In the genomic region with DNA sequence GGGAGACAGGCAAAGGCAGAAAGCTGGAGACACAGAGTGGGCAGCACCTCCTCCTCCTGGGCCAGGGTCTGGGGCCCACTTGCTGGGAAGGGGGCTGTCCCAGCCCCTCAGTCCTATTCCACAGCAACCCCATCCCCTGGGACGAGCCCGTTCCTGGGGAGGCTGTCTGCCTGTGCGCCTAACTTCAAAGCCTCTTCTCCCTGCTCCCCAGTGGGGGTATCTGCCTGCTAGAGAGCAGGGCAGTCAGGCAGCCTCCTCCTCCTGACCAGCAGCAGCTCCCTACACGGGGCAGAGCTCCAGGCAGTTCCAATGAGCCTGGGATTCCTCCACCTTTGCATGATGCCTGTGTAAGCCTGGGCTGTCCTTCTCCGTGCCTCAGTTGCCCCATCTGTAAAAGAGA, we compare ENCODE assay signal across 28 cellular contexts. TPM values are rescaled to one million over a fixed set of nuclear protein-coding genes. Genes with fewer than 3 reads are reported as not detected.
DNase-seq lines count a peak whose midpoint lies in the region; ATAC-seq, FAIRE-seq and TF ChIP-seq lines count a peak whose summit lies in the region.
"Had no signal": no experiment of that assay in that cellular context is flagged by ENCODE, and none has a peak within 500 bp of the region (broad histone marks: within the 10 kb centered on the region; RNA-seq: fewer than 3 reads in every experiment).

No MANE protein-coding gene starts in this region.

- H3K9ac ChIP-seq in K562 (ENCODE audit: insufficient read depth in 1 of 2, low read depth in 2 of 2, low read length in 2 of 2) (no peak overlapping the region), kidney (ENCODE audit: low read length in 2 of 2) (peak overlapping the region; percentile 95 to 96), smooth muscle cell (ENCODE audit: low read depth) (no peak overlapping the region)

- H3K4me1 ChIP-seq in cardiac muscle cell (ENCODE audit: low read depth) (peaks cover 39% of the 10 kb centered on the region), right atrium auricular region (peaks cover 0 to 26% of the 10 kb centered on the region in 2 donors), K562 (replicated peaks in 1 of 2; ENCODE audit: control insufficient read depth in 2 of 2, insufficient read depth in 2 of 2, low read length in 2 of 2) (peaks cover 0 to 30% of the 10 kb centered on the region in 2 experiments; a peak in 3 of 5 replicates), kidney (ENCODE audit: control insufficient read depth in 1 of 2, insufficient read depth in 1 of 2, low read depth in 1 of 2, low read length in 2 of 2) (peaks cover 15 to 35% of the 10 kb centered on the region in 2 donors), smooth muscle cell (ENCODE audit: low read depth) (peaks cover under 1% of the 10 kb centered on the region)

- TF ChIP-seq CTCF in cardiac muscle cell (IDR thresholded peaks at IDR 0.05; ENCODE audit: low read depth, low read length): no peak
- TF ChIP-seq CTCF in right atrium auricular region (IDR thresholded peaks at IDR 0.05): no peak
- no peak for TF ChIP-seq CTCF in K562 (IDR thresholded peaks at IDR 0.05 in 2 of 3, conservative IDR thresholded peaks at IDR 0.05 in 1 of 3; ENCODE audit: insufficient read depth in 2 of 3, low read depth in 1 of 3, low read length in 3 of 3)
- TF ChIP-seq CTCF in kidney (IDR thresholded peaks at IDR 0.05; ENCODE audit: borderline replicate concordance, extremely low read depth, insufficient read depth): no peak
- no peak for TF ChIP-seq CTCF in smooth muscle cell (IDR thresholded peaks at IDR 0.05; ENCODE audit: borderline replicate concordance, insufficient read depth, poor library complexity, severe bottlenecking)

- ATAC-seq in K562 (no peak), HG03139 (IDR thresholded peaks at IDR 0.05; ENCODE audit: unreplicated experiment) (no peak), GM21367 (IDR thresholded peaks at IDR 0.05; ENCODE audit: unreplicated experiment) (no peak)
- ATAC-seq: activated naive CD4-positive, alpha-beta T cell treated with anti-CD3 and anti-CD28 coated beads, Interleukin-2, amount 50 U/mL, for 72 hours; HCT116; stimulated activated memory B cell treated with anti-CD40 and anti-IgM and Interleukin-4, amounts not matched to agents 10 μg/mL and 1 μg/mL and 100 μg/mL, for 72 hours had no signal

- no peak overlapping the region for H3K4me2 ChIP-seq in K562 (ENCODE audit: insufficient read depth, low read length)
- peak overlapping the region; percentile 90 for H3K4me2 ChIP-seq in smooth muscle cell

- no peak for TF ChIP-seq POLR2A in K562 (conservative IDR thresholded peaks at IDR 0.05)

- no peak for TF ChIP-seq EP300 in K562 (IDR thresholded peaks at IDR 0.05; ENCODE audit: low read length)

- H3K27me3 ChIP-seq in cardiac muscle cell (no peaks in the 10 kb centered on the region), right atrium auricular region (peaks cover 0 to 16% of the 10 kb centered on the region in 2 donors), K562 (ENCODE audit: control insufficient read depth in 2 of 2, insufficient read depth in 2 of 2, low read length in 2 of 2) (peaks cover 46 to 78% of the 10 kb centered on the region in 2 experiments), smooth muscle cell (ENCODE audit: low read depth) (no peaks in the 10 kb centered on the region)
- H3K27me3 ChIP-seq: uterus had no signal

- TF ChIP-seq RAD21 in K562 (CRISPR knock-in tag; conservative IDR thresholded peaks at IDR 0.05 in 1 of 2, IDR thresholded peaks at IDR 0.05 in 1 of 2): no peak

- DNase-seq in cardiac muscle cell (ENCODE audit: low read depth in 1 of 2, low spot score in 1 of 2) (no peak), right atrium auricular region (ENCODE audit: low spot score) (no peak), K562 (ENCODE audit: extremely low read depth in 1 of 4, low spot score in 3 of 4) (no peak), kidney (no peak), smooth muscle cell (lab: John Stamatoyannopoulos, UW; ENCODE audit: unreplicated experiment) (no peak)
- DNase-seq in stimulated activated CD8-positive, alpha-beta memory T cell treated with anti-CD3 and anti-CD28 coated beads, Interleukin-4, amount 100 ng/mL, for 48 hours: no peak
- DNase-seq: activated B cell treated with CpG ODN at 0.5 μM for 24 hours; activated CD4-positive, alpha-beta T cell treated with anti-CD3 and anti-CD28 coated beads, Interleukin-2, amount 50 U/mL, for 4 hours; AML-193; DMS79 treated with DMSO at 0.1 percent for 48 hours; effector CD8-positive, alpha-beta T cell; foreskin melanocyte; IMR-90; NCI-H1105; NCI-H2029 treated with DMSO at 0.1 percent for 48 hours; occipital lobe; small intestine; T1000; uterus had no signal

- no peaks in the 10 kb centered on the region for H3K79me2 ChIP-seq in K562 (ENCODE audit: control insufficient read depth, insufficient read depth, low read length)
- peaks cover 37% of the 10 kb centered on the region for H3K79me2 ChIP-seq in smooth muscle cell (ENCODE audit: low read depth)

- intact Hi-C loops in K562 (cut with micrococcal nuclease) (no loop called here), kidney (cut with DNase I) (no loop called here)

- FAIRE-seq in K562 (lab: Jason Lieb, UNC): no peak
- no peak for FAIRE-seq in kidney (lab: Jason Lieb, UNC)
- FAIRE-seq: A204.1, astrocyte, small intestine had no signal

- CTCF ChIA-PET in K562 (lab: Yijun Ruan, JAX; ENCODE audit: low intra/inter-chr PET ratio): no interaction called here

- no peaks in the 10 kb centered on the region for H3K9me1 ChIP-seq in K562 (ENCODE audit: control insufficient read depth, insufficient read depth, low read length)

- no peaks in the 10 kb centered on the region for H3F3A ChIP-seq in smooth muscle cell (ENCODE audit: low read depth)

- WGBS in K562 (ENCODE audit: insufficient coverage, low coverage, missing lambda C conversion rate): 0% methylated on average over 5 of the region's 5 CpGs
- WGBS in smooth muscle cell (ENCODE audit: low lambda C conversion rate): 23% methylated on average over 5 of the region's 5 CpGs

- H2AFZ ChIP-seq in K562 (ENCODE audit: low read depth, low read length) (no peak overlapping the region), smooth muscle cell (ENCODE audit: low read depth) (no peak overlapping the region)

- H3K36me3 ChIP-seq in cardiac muscle cell: no peaks in the 10 kb centered on the region
- no peaks in the 10 kb centered on the region for H3K36me3 ChIP-seq in right atrium auricular region
- H3K36me3 ChIP-seq in K562 (ENCODE audit: control insufficient read depth, insufficient read depth, low read length): no peaks in the 10 kb centered on the region
- no peaks in the 10 kb centered on the region for H3K36me3 ChIP-seq in kidney (ENCODE audit: control insufficient read depth in 1 of 2, insufficient read depth in 2 of 2, low read length in 2 of 2)
- H3K36me3 ChIP-seq in smooth muscle cell (ENCODE audit: low read depth): no peaks in the 10 kb centered on the region
- H3K36me3 ChIP-seq: esophagus muscularis mucosa, uterus had no signal

- BruUV-seq in K562 (replicated peaks; lab: Mats Ljungman, UMichigan): no TSS peak

- H3K9me3 ChIP-seq in cardiac muscle cell (ENCODE audit: low read depth) (no peaks in the 10 kb centered on the region), right atrium auricular region (no peaks in the 10 kb centered on the region), K562 (replicated peaks; ENCODE audit: control insufficient read depth, insufficient read depth, low read depth, low read length) (no peaks in the 10 kb centered on the region), kidney (ENCODE audit: control insufficient read depth in 1 of 2, low read length in 2 of 2) (no peaks in the 10 kb centered on the region), smooth muscle cell (replicated peaks; ENCODE audit: low read depth) (no peaks in the 10 kb centered on the region)
- H3K9me3 ChIP-seq: esophagus muscularis mucosa, uterus had no signal

- POLR2A ChIA-PET in K562 (lab: Yijun Ruan, JAX): interaction anchor here (0.5 to 0.6 kb wide), 2 partner anchors 69 to 1009 kb away, joined by 3 to 4 read pairs; no protein-coding TSS in a partner anchor

- in situ Hi-C loops in K562 (cut with MboI): no loop called here

- H3K4me3 ChIP-seq in cardiac muscle cell (peak overlapping the region; percentile 51), right atrium auricular region (peak overlapping the region in 1 of 2 donors; percentile 63), K562 (no peak overlapping the region), kidney (ENCODE audit: low read length in 2 of 2) (peak overlapping the region; percentile 86 to 87), smooth muscle cell (peak overlapping the region; percentile 67)

- H3K27ac ChIP-seq in cardiac muscle cell (no peak overlapping the region), right atrium auricular region (no peak overlapping the region), K562 (ENCODE audit: extremely low read depth, low read depth, low read length) (no peak overlapping the region), kidney (ENCODE audit: low read depth in 2 of 2, low read length in 2 of 2) (peak overlapping the region; percentile 90 to 94), smooth muscle cell (ENCODE audit: low read depth) (no peak overlapping the region)

- peaks cover 20% of the 10 kb centered on the region for H4K20me1 ChIP-seq in K562 (replicated peaks; ENCODE audit: control insufficient read depth, insufficient read depth, low read length)
- H4K20me1 ChIP-seq in smooth muscle cell (ENCODE audit: low read depth): peaks cover 46% of the 10 kb centered on the region

RNA-seq across cellular contexts. Expression of gene PTH1R, which starts 6.9 kb away (rescaled TPM):
- total RNA-seq in cardiac muscle cell: 101 and 121 TPM in 2 replicates
- 112 and 164 TPM in 2 replicates for polyA plus RNA-seq in cardiac muscle cell
- 10 to 100 TPM in 1 of 2 donors, 1 to 10 TPM in 1; 7.2 to 10.1 TPM for total RNA-seq in right atrium auricular region
- not detected in 2 replicates for total RNA-seq in K562 (2011; cell fraction: chromatin; rRNA removed; ENCODE audit: low replicate concordance)
- total RNA-seq in K562 (2011; cell fraction: nucleolus; rRNA removed): not detected in 2 replicates
- not detected in 2 replicates for total RNA-seq in K562 (2011; cell fraction: nucleoplasm; rRNA removed)
- total RNA-seq in K562 (2014; rRNA removed): not detected in 2 replicates
- total RNA-seq in K562 (2014; rRNA removed; fragmentation: Illumina TruSeq; extraction: Trizol): not detected in 2 replicates
- total RNA-seq in K562 (2015; rRNA removed; fragmentation: Illumina TruSeq; extraction: Trizol): not detected in 2 replicates
- total RNA-seq in K562 (2021): not detected in 2 replicates
- not detected in 2 replicates for polyA plus RNA-seq in K562 (2011; rRNA removed)
- polyA plus RNA-seq in K562 (2011; cell fraction: cytosol; rRNA removed): not detected in 2 replicates
- polyA plus RNA-seq in K562 (2011; cell fraction: nucleus; rRNA removed): not detected in 2 replicates
- not detected in 2 replicates for polyA plus RNA-seq in K562 (2012)
- polyA plus RNA-seq in K562 (2014; fragmentation: Illumina TruSeq; extraction: Trizol): not detected in 2 replicates
- not detected for polyA plus RNA-seq in K562 (2014; fragmentation: Nextera tagmentation; extraction: Ambion mirVana)
- polyA plus RNA-seq in K562 (2014; rRNA removed): not detected in 2 replicates
- not detected in 2 replicates for polyA minus RNA-seq in K562 (2011; rRNA and poly(A)+ RNA removed)
- not detected in 2 replicates for polyA minus RNA-seq in K562 (2011; cell fraction: cytosol; rRNA and poly(A)+ RNA removed)
- not detected in 2 replicates for polyA minus RNA-seq in K562 (2011; cell fraction: nucleus; rRNA and poly(A)+ RNA removed)
- total RNA-seq in kidney: 286 TPM
- 1,885 TPM for polyA plus RNA-seq in kidney (ENCODE audit: insufficient read depth, low read depth, low replicate concordance)
- 15.4 and 17.7 TPM in 2 replicates for total RNA-seq in smooth muscle cell
- 39.2 and 50.6 TPM in 2 replicates for polyA plus RNA-seq in smooth muscle cell
- total RNA-seq: activated B cell treated with CpG ODN at 0.5 μM for 24 hours; activated naive CD4-positive, alpha-beta T cell treated with anti-CD3 and anti-CD28 coated beads, Interleukin-2, amount 50 U/mL, for 72 hours; OCI-LY7 had no signal

RNA-seq across cellular contexts. Expression of gene MYL3, which starts 21.2 kb away (rescaled TPM):
- total RNA-seq in cardiac muscle cell (2,390 and 3,091 TPM in 2 replicates), right atrium auricular region (100 to 1,000 TPM; 208 to 223 TPM), K562 (2014; rRNA removed) (0.14 TPM in 1 of 2 replicates, not detected in the other), K562 (2014; rRNA removed; fragmentation: Illumina TruSeq; extraction: Trizol) (not detected in 2 replicates), K562 (2015; rRNA removed; fragmentation: Illumina TruSeq; extraction: Trizol) (not detected in 2 replicates), K562 (2021) (not detected in 2 replicates), kidney (41.3 TPM), smooth muscle cell (8.4 and 13.8 TPM in 2 replicates)
- polyA plus RNA-seq in cardiac muscle cell (2,590 and 3,027 TPM in 2 replicates), K562 (2011; rRNA removed) (not detected in 2 replicates), K562 (2014; fragmentation: Illumina TruSeq; extraction: Trizol) (not detected in 2 replicates), K562 (2014; fragmentation: Nextera tagmentation; extraction: Ambion mirVana) (under 1 TPM in 1 of 2 experiments, not detected in 1; 0.45 TPM), K562 (2014; rRNA removed) (not detected in 2 replicates), kidney (ENCODE audit: insufficient read depth, low read depth, low replicate concordance) (81.9 TPM), smooth muscle cell (14.4 and 25.6 TPM in 2 replicates)
- not detected in 2 replicates for total RNA-seq in K562 (2011; cell fraction: chromatin; rRNA removed; ENCODE audit: low replicate concordance)
- not detected in 2 replicates for total RNA-seq in K562 (2011; cell fraction: nucleolus; rRNA removed)
- total RNA-seq in K562 (2011; cell fraction: nucleoplasm; rRNA removed): not detected in 2 replicates
- polyA plus RNA-seq in K562 (2011; cell fraction: cytosol; rRNA removed): not detected in 2 replicates
- not detected in 2 replicates for polyA plus RNA-seq in K562 (2011; cell fraction: nucleus; rRNA removed)
- polyA plus RNA-seq in K562 (2012): not detected in 2 replicates
- polyA minus RNA-seq in K562 (2011; rRNA and poly(A)+ RNA removed): not detected in 2 replicates
- polyA minus RNA-seq in K562 (2011; cell fraction: cytosol; rRNA and poly(A)+ RNA removed): not detected in 2 replicates
- polyA minus RNA-seq in K562 (2011; cell fraction: nucleus; rRNA and poly(A)+ RNA removed): not detected in 2 replicates
- total RNA-seq: activated B cell treated with CpG ODN at 0.5 μM for 24 hours; activated naive CD4-positive, alpha-beta T cell treated with anti-CD3 and anti-CD28 coated beads, Interleukin-2, amount 50 U/mL, for 72 hours; IMR-90; occipital lobe; OCI-LY7 had no signal

Comparison
In these comparisons a context has a peak if more than half of its experiments do, and no peak if none do; other contexts are left out.
1. RNA of gene MYL3, which starts 21.2 kb away (total RNA-seq): 2,390 to 3,091 TPM in cardiac muscle cell; 208 to 223 TPM in right atrium auricular region, 41.3 TPM in kidney (single experiment), 8.4 to 13.8 TPM in smooth muscle cell and 0.14 TPM in K562; every median in the first group is over 10 times any median in the second.
2. H3K27ac ChIP-seq: peak in kidney (2 of 2); none in cardiac muscle cell (single experiment), right atrium auricular region (0 of 2), K562 (single experiment) and smooth muscle cell (single experiment).
3. H3K9ac ChIP-seq: peak in kidney (2 of 2); none in K562 (0 of 2) and smooth muscle cell (single experiment).
4. RNA of gene PTH1R, which starts 6.9 kb away (total RNA-seq): 286 TPM in kidney (single experiment), 101 to 121 TPM in cardiac muscle cell, 15.4 to 17.7 TPM in smooth muscle cell and 7.2 to 10.1 TPM in right atrium auricular region; not detected in K562; every median in the first group is over 4 times any median in the second.